30 cellular contexts compared by ENCODE assay signal in the genomic region with DNA sequence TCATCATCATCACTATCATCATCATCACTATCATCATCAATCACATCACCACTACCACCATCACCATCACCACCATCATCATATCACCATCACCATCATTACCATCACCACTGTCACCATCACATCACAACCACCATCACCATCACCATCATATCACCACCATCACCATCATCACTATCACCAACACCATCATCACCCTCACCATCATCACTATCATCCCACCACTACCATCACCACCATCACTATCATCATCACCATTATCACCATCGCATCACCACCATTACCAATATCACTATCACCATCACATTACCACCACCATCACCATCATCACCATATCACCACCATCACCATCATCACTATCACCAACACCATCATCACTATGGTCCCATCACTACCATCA.
"Had no signal": no experiment of that assay in that cellular context is flagged by ENCODE, and none has a peak within 500 bp of the region (broad histone marks: within the 10 kb centered on the region; RNA-seq: fewer than 3 reads in every experiment).

No MANE protein-coding gene starts in this region.

- H2AFZ ChIP-seq: PC-9 had no signal

- H3K27ac ChIP-seq: PC-9, RWPE1, VCaP had no signal

- H3K4me2 ChIP-seq: PC-9 had no signal

- FAIRE-seq: RCC 7860 had no signal

- H3K4me3 ChIP-seq: PC-9 had no signal

- ATAC-seq: activated CD8-positive, alpha-beta memory T cell treated with anti-CD3 and anti-CD28 coated beads, Interleukin-2, amount 10 ng/mL, durations not matched to agents 7 days and 5 days; activated naive CD8-positive, alpha-beta T cell treated with anti-CD3 and anti-CD28 coated beads, Interleukin-2, amount 50 U/mL, for 24 hours; Right ventricle myocardium inferior had no signal

- DNase-seq: activated B cell treated with CpG ODN at 0.5 μM for 24 hours; activated CD4-positive, alpha-beta memory T cell treated with anti-CD3 and anti-CD28 coated beads, Interleukin-2, amount 10 ng/mL, durations not matched to agents 7 days and 5 days; activated CD4-positive, alpha-beta T cell treated with anti-CD3 and anti-CD28 coated beads for 48 hours; activated CD4-positive, CD25-positive, alpha-beta regulatory T cell treated with anti-CD3 and anti-CD28 coated beads, Interleukin-2, amount 50 U/mL, for 72 hours; activated CD8-positive, alpha-beta memory T cell treated with anti-CD3 and anti-CD28 coated beads for 24 hours; activated CD8-positive, alpha-beta memory T cell treated with anti-CD3 and anti-CD28 coated beads, Interleukin-2, amount 10 ng/mL, durations not matched to agents 7 days and 5 days; activated CD8-positive, alpha-beta memory T cell treated with anti-CD3 and anti-CD28 coated beads, Interleukin-2, amount 50 U/mL, for 48 hours; activated effector memory CD4-positive, alpha-beta T cell treated with Interleukin-2 at 50 U/mL for 16 hours; activated naive CD4-positive, alpha-beta T cell treated with anti-CD3 and anti-CD28 coated beads, Interleukin-2, amount 10 ng/mL, durations not matched to agents 7 days and 5 days; activated naive CD8-positive, alpha-beta T cell treated with anti-CD3 and anti-CD28 coated beads, Interleukin-2, amount 50 U/mL, for 24 hours; activated T-cell treated with anti-CD3 and anti-CD28 coated beads, Interleukin-2, amount 50 U/mL, for 48 hours; anterior cingulate cortex; MM.1S; MV-4-11; NCI-H1092; NCI-H1436 treated with DMSO at 0.1 percent for 48 hours; NCI-H1694 treated with DMSO at 0.1 percent for 48 hours; NCI-H2029; NCI-H345; NCI-H524 treated with DMSO at 0.1 percent for 48 hours; NK-92 treated with Interleukin-12 subunit alpha and Interleukin-12 subunit beta, amount 100 ng/mL, for 24 hours; PC-9; SW 1271; T-helper 1 cell; T-helper 2 cell; T-helper 9 cell had no signal
